ENCODE assay signal across 20 cellular contexts in genomic region chr7:140031364-140031763, GRCh38.
"Had no signal": no experiment of that assay in that cellular context is flagged by ENCODE, and none has a peak within 500 bp of the region (broad histone marks: within the 10 kb centered on the region; RNA-seq: fewer than 3 reads in every experiment).

No MANE protein-coding gene starts in this region.

- H3K4me1 Mint-ChIP-seq: nephron had no signal

- H3K4me3 ChIP-seq: body of pancreas, esophagus squamous epithelium, heart left ventricle, tibial artery had no signal

- H3K9me3 Mint-ChIP-seq: activated naive CD4-positive, alpha-beta T cell treated with anti-CD3 and anti-CD28 coated beads, Interleukin-2, amount 50 U/mL, for 72 hours; activated T-cell treated with anti-CD3 and anti-CD28 coated beads, Interleukin-2, amount 50 U/mL, for 72 hours; effector memory CD8-positive, alpha-beta T cell; nephron had no signal

- H3K9me3 ChIP-seq: body of pancreas, esophagus squamous epithelium, heart left ventricle, tibial artery had no signal

- DNase-seq: activated CD4-positive, alpha-beta T cell treated with anti-CD3 and anti-CD28 coated beads, Interleukin-2, amount 50 U/mL, for 1 hour; activated CD4-positive, CD25-positive, alpha-beta regulatory T cell treated with anti-CD3 and anti-CD28 coated beads, Interleukin-2, amount 50 U/mL, for 72 hours; activated gamma-delta T cell; activated T-cell treated with anti-CD3 and anti-CD28 coated beads, Interleukin-2, amount 50 U/mL, for 72 hours; body of pancreas; effector memory CD8-positive, alpha-beta T cell; esophagus squamous epithelium; heart left ventricle; kidney; midbrain; nucleus accumbens; posterior cingulate gyrus; stimulated activated naive CD8-positive, alpha-beta T cell treated with anti-CD3 and anti-CD28 coated beads, Interleukin-15, Interleukin-2, amounts not matched to agents 100 U/mL and 50 U/mL, for 24 hours; substantia nigra; T-helper 2 cell; tibial artery had no signal

- H3K27me3 ChIP-seq: body of pancreas, esophagus squamous epithelium, heart left ventricle, tibial artery had no signal

- H3K4me1 ChIP-seq: body of pancreas, esophagus squamous epithelium, tibial artery had no signal

- H3K4me3 Mint-ChIP-seq: activated T-cell treated with anti-CD3 and anti-CD28 coated beads, Interleukin-2, amount 50 U/mL, for 72 hours; effector memory CD8-positive, alpha-beta T cell; nephron had no signal

- H3K27ac ChIP-seq: body of pancreas, esophagus squamous epithelium, heart left ventricle, tibial artery, VCaP had no signal

- ATAC-seq: activated naive CD4-positive, alpha-beta T cell treated with anti-CD3 and anti-CD28 coated beads, Interleukin-2, amount 50 U/mL, for 72 hours; activated T-cell treated with anti-CD3 and anti-CD28 coated beads, Interleukin-2, amount 50 U/mL, for 72 hours; body of pancreas; effector memory CD8-positive, alpha-beta T cell; heart left ventricle; left lobe of liver; stimulated activated naive CD8-positive, alpha-beta T cell treated with anti-CD3 and anti-CD28 coated beads, Interleukin-15, Interleukin-2, amounts not matched to agents 100 U/mL and 50 U/mL, for 24 hours had no signal

- H3K27ac Mint-ChIP-seq: activated naive CD4-positive, alpha-beta T cell treated with anti-CD3 and anti-CD28 coated beads, Interleukin-2, amount 50 U/mL, for 72 hours; activated T-cell treated with anti-CD3 and anti-CD28 coated beads, Interleukin-2, amount 50 U/mL, for 72 hours; nephron had no signal

- H3K27me3 Mint-ChIP-seq: effector memory CD8-positive, alpha-beta T cell had no signal
